23 cellular contexts compared by ENCODE assay signal in the genomic region with DNA sequence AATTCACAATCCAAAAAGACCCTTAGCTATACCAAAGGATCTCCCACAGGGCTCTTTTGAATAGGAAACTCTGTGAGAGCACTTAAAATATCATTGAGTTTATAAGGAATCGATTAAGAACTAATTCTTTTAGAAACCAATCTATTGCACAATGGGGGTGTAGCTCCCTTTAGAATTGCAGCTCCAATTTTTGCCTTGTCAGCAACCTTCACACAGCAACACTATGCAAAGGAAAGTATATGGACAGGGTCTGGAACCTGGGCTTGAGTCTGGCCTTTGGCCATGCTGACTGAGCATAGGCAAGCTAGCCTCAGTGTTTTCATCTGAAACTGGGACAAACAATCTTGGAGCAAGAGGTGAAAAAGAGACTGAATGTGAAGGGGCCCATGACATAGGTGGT. TPM values are rescaled to one million over a fixed set of nuclear protein-coding genes. Genes with fewer than 3 reads are reported as not detected.
DNase-seq lines count a peak whose midpoint lies in the region; ATAC-seq, FAIRE-seq and TF ChIP-seq lines count a peak whose summit lies in the region.
"Had no signal": no experiment of that assay in that cellular context is flagged by ENCODE, and none has a peak within 500 bp of the region (broad histone marks: within the 10 kb centered on the region; RNA-seq: fewer than 3 reads in every experiment).

No MANE protein-coding gene starts in this region.

- H3K4me3 ChIP-seq in A549 (no peak overlapping the region), PC-3 (ENCODE audit: low read length) (no peak overlapping the region), K562 (no peak overlapping the region)
- H3K4me3 ChIP-seq: BLaER1 treated with 17β-estradiol and CSF1 and Interleukin-3, amounts not matched to agents 10 nM and 100 nM had no signal

- no peaks in the 10 kb centered on the region for H4K20me1 ChIP-seq in PC-3 (ENCODE audit: low read length)
- no peaks in the 10 kb centered on the region for H4K20me1 ChIP-seq in K562 (replicated peaks; ENCODE audit: control insufficient read depth, insufficient read depth, low read length)
- H4K20me1 ChIP-seq: BLaER1 treated with 17β-estradiol and CSF1 and Interleukin-3, amounts not matched to agents 10 nM and 100 nM had no signal

- POLR2A ChIA-PET in A549 (lab: Yijun Ruan, JAX), result no interaction called here
- POLR2A ChIA-PET in PC-3 (lab: Charles Lee; ENCODE audit: unreplicated experiment), result no interaction called here
- POLR2A ChIA-PET in K562 (lab: Yijun Ruan, JAX), result interaction anchor here (0.6 kb wide), 1 partner anchor 765 kb away, joined by 3 read pairs; no protein-coding TSS in a partner anchor

- H3K9me2 ChIP-seq in PC-3 (replicated peaks; ENCODE audit: low read length), result no peaks in the 10 kb centered on the region

- H3K27ac ChIP-seq in A549 (no peak overlapping the region), PC-3 (ENCODE audit: low read length) (no peak overlapping the region), K562 (ENCODE audit: extremely low read depth, low read depth, low read length) (no peak overlapping the region)
- H3K27ac ChIP-seq: 22Rv1; BLaER1 treated with 17β-estradiol and CSF1 and Interleukin-3, amounts not matched to agents 10 nM and 100 nM; C4-2B had no signal

- intact Hi-C loops in PC-3 (cut with micrococcal nuclease), result no loop called here
- intact Hi-C loops in K562 (cut with micrococcal nuclease), result no loop called here

- no peak for TF ChIP-seq EP300 in A549 (IDR thresholded peaks at IDR 0.05)
- TF ChIP-seq EP300 in K562 (IDR thresholded peaks at IDR 0.05; ENCODE audit: low read length), result no peak

- no peak overlapping the region for H3K9ac ChIP-seq in PC-3 (ENCODE audit: low read length)
- no peak overlapping the region for H3K9ac ChIP-seq in K562 (ENCODE audit: insufficient read depth in 1 of 2, low read depth in 2 of 2, low read length in 2 of 2)
- H3K9ac ChIP-seq: BLaER1 treated with 17β-estradiol and CSF1 and Interleukin-3, amounts not matched to agents 10 nM and 100 nM had no signal

- no peaks in the 10 kb centered on the region for H3K27me3 ChIP-seq in PC-3 (ENCODE audit: low read length)
- peaks cover 0 to 2% of the 10 kb centered on the region in 2 experiments; a peak in 2 of 5 replicates for H3K27me3 ChIP-seq in K562 (ENCODE audit: control insufficient read depth in 2 of 2, insufficient read depth in 2 of 2, low read length in 2 of 2)
- H3K27me3 ChIP-seq: BLaER1 treated with 17β-estradiol and CSF1 and Interleukin-3, amounts not matched to agents 10 nM and 100 nM had no signal

- H3K36me3 ChIP-seq in PC-3 (ENCODE audit: low read depth, low read length) (no peaks in the 10 kb centered on the region), K562 (ENCODE audit: control insufficient read depth, insufficient read depth, low read length) (no peaks in the 10 kb centered on the region)
- H3K36me3 ChIP-seq: BLaER1 treated with 17β-estradiol and CSF1 and Interleukin-3, amounts not matched to agents 10 nM and 100 nM had no signal

- H3F3A ChIP-seq in PC-3 (ENCODE audit: low read length, unreplicated experiment), result no peaks in the 10 kb centered on the region

- H3K4me1 ChIP-seq in A549, result no peaks in the 10 kb centered on the region
- H3K4me1 ChIP-seq in PC-3 (ENCODE audit: insufficient read depth, low read length), result peaks cover 13% of the 10 kb centered on the region
- H3K4me1 ChIP-seq in K562 (replicated peaks in 1 of 2; ENCODE audit: control insufficient read depth in 2 of 2, insufficient read depth in 2 of 2, low read length in 2 of 2), result no peaks in the 10 kb centered on the region; a peak in 1 of 5 replicates
- H3K4me1 ChIP-seq: Caco-2 had no signal

- H3K9me3 ChIP-seq in A549, result no peaks in the 10 kb centered on the region
- no peaks in the 10 kb centered on the region for H3K9me3 ChIP-seq in PC-3 (ENCODE audit: low read length)
- no peaks in the 10 kb centered on the region for H3K9me3 ChIP-seq in K562 (replicated peaks; ENCODE audit: control insufficient read depth, insufficient read depth, low read depth, low read length)
- H3K9me3 ChIP-seq: BLaER1 treated with 17β-estradiol and CSF1 and Interleukin-3, amounts not matched to agents 10 nM and 100 nM; Caco-2 had no signal

- no peaks in the 10 kb centered on the region for H3K9me1 ChIP-seq in K562 (ENCODE audit: control insufficient read depth, insufficient read depth, low read length)

- DNase-seq in NCI-H748 (lab: John Stamatoyannopoulos, UW; ENCODE audit: unreplicated experiment) (peak; percentile 45), NCI-H748 treated with DMSO at 0.1 percent for 48 hours (lab: John Stamatoyannopoulos, UW) (no peak), A549 (ENCODE audit: low read depth in 1 of 2, low spot score in 1 of 2) (no peak), PC-3 (no peak), K562 (ENCODE audit: extremely low read depth in 1 of 4, low spot score in 3 of 4) (no peak), A172 (ENCODE audit: low spot score) (no peak), left lobe of liver (ENCODE audit: low spot score) (no peak)
- DNase-seq: AML-193; Caco-2; Calu3; CD4-positive, alpha-beta T cell; CD8-positive, alpha-beta T cell; DMS79 treated with DMSO at 0.1 percent for 48 hours; GF-D8 had no signal

- no peak for ATAC-seq in A549
- no peak for ATAC-seq in PC-3
- no peak for ATAC-seq in K562
- ATAC-seq in GM18505 (IDR thresholded peaks at IDR 0.05; ENCODE audit: unreplicated experiment), result no peak
- ATAC-seq in left lobe of liver, result no peak
- ATAC-seq: CD8-positive, alpha-beta T cell had no signal

- TF ChIP-seq CTCF in A549 (IDR thresholded peaks at IDR 0.05), result no peak
- no peak for TF ChIP-seq CTCF in PC-3 (conservative IDR thresholded peaks at IDR 0.05; ENCODE audit: low read depth, low read length)
- TF ChIP-seq CTCF in K562 (IDR thresholded peaks at IDR 0.05 in 2 of 3, conservative IDR thresholded peaks at IDR 0.05 in 1 of 3; ENCODE audit: insufficient read depth in 2 of 3, low read depth in 1 of 3, low read length in 3 of 3), result no peak

- H2AFZ ChIP-seq in PC-3 (ENCODE audit: low read length), result no peak overlapping the region
- H2AFZ ChIP-seq in K562 (ENCODE audit: low read depth, low read length), result no peak overlapping the region

- H3K4me2 ChIP-seq in A549 (no peak overlapping the region), PC-3 (ENCODE audit: low read length) (peak overlapping the region; percentile 33; the same call in 1 of the 2 replicates), K562 (ENCODE audit: insufficient read depth, low read length) (no peak overlapping the region)
- H3K4me2 ChIP-seq: BLaER1 treated with 17β-estradiol and CSF1 and Interleukin-3, amounts not matched to agents 10 nM and 100 nM had no signal

- FAIRE-seq in A549 (lab: Jason Lieb, UNC) (no peak), K562 (lab: Jason Lieb, UNC) (no peak)
- FAIRE-seq: A204.1, D721Med, G401.6, GM12891, GM18507 had no signal

- in situ Hi-C loops in K562 (cut with MboI), result loop anchor here (25.0 kb wide), 1 partner anchor 1503 kb away; no protein-coding TSS in a partner anchor

- H3K79me2 ChIP-seq in PC-3 (ENCODE audit: low read length), result no peaks in the 10 kb centered on the region
- H3K79me2 ChIP-seq in K562 (ENCODE audit: control insufficient read depth, insufficient read depth, low read length), result no peaks in the 10 kb centered on the region

- CTCF ChIA-PET in A549 (lab: Yijun Ruan, JAX) (interaction anchor here (1.7 kb wide), 1 partner anchor 20 kb away, joined by 4 read pairs; no protein-coding TSS in a partner anchor), PC-3 (lab: Charles Lee) (no interaction called here), K562 (lab: Yijun Ruan, JAX; ENCODE audit: low intra/inter-chr PET ratio) (no interaction called here)

- BruUV-seq in PC-3 (replicated peaks; lab: Mats Ljungman, UMichigan) (no TSS peak), K562 (replicated peaks; lab: Mats Ljungman, UMichigan) (no TSS peak)

- no peak for TF ChIP-seq POLR2A in A549 (IDR thresholded peaks at IDR 0.05; ENCODE audit: low read length)
- no peak for TF ChIP-seq POLR2A in K562 (conservative IDR thresholded peaks at IDR 0.05)
- no peak for TF ChIP-seq POLR2A in GM18505 (IDR thresholded peaks at IDR 0.05; ENCODE audit: borderline replicate concordance, extremely low read depth, insufficient read depth, insufficient read length)

- 0% methylated on average over 1 of the region's 1 CpG for WGBS in A549 (ENCODE audit: missing lambda C conversion rate)
- 0% methylated on average over 1 of the region's 1 CpG for WGBS in K562 (ENCODE audit: insufficient coverage, low coverage, missing lambda C conversion rate)

- TF ChIP-seq RAD21 in A549 (conservative IDR thresholded peaks at IDR 0.05 in 1 of 2, IDR thresholded peaks at IDR 0.05 in 1 of 2), result no peak
- TF ChIP-seq RAD21 in K562 (CRISPR knock-in tag; conservative IDR thresholded peaks at IDR 0.05 in 1 of 2, IDR thresholded peaks at IDR 0.05 in 1 of 2), result no peak

TF ChIP-seq in A549, 52 proteins besides CTCF, POLR2A, EP300 and RAD21 (continues in another document):
- TF ChIP-seq MAFK (IDR thresholded peaks at IDR 0.05; ENCODE audit: partially characterized antibody), result peak; percentile 90

RNA-seq across cellular contexts. Expression of a gene that starts 17.2 kb away (rescaled TPM):
- polyA plus RNA-seq in A549 (2011; rRNA removed) (0.20 and 0.34 TPM in 2 replicates), A549 (2017; fragmentation: RNase III; extraction: RNeasy Plus Mini Kit Qiagen cat#74134 plus additional on column Dnase treatment) (0.12 to 0.13 TPM (median 0.13 TPM) in 3 replicates), K562 (2011; rRNA removed) (0.23 and 0.25 TPM in 2 replicates), K562 (2014; fragmentation: Illumina TruSeq; extraction: Trizol) (0.17 and 0.25 TPM in 2 replicates), K562 (2014; fragmentation: Nextera tagmentation; extraction: Ambion mirVana) (under 1 TPM in 1 of 2 experiments, not detected in 1; 0.04 TPM), K562 (2014; rRNA removed) (0.33 and 0.86 TPM in 2 replicates)
- polyA plus RNA-seq in A549 (2012; cell fraction: cytosol; rRNA removed), result 0.25 and 0.29 TPM in 2 replicates
- polyA plus RNA-seq in A549 (2012; cell fraction: nucleus; rRNA removed), result 0.25 and 0.43 TPM in 2 replicates
- polyA minus RNA-seq in A549 (2011; rRNA and poly(A)+ RNA removed), result 0.29 TPM in 1 of 2 replicates, not detected in the other
- total RNA-seq in PC-3 (2014; rRNA removed) (0.12 and 0.26 TPM in 2 replicates), K562 (2014; rRNA removed) (0.41 and 0.45 TPM in 2 replicates), K562 (2014; rRNA removed; fragmentation: Illumina TruSeq; extraction: Trizol) (0.13 and 0.22 TPM in 2 replicates), K562 (2015; rRNA removed; fragmentation: Illumina TruSeq; extraction: Trizol) (0.23 and 0.43 TPM in 2 replicates), K562 (2021) (0.35 and 0.36 TPM in 2 replicates), left lobe of liver (2.0 TPM)
- 0.39 and 0.55 TPM in 2 replicates for total RNA-seq in K562 (2011; cell fraction: chromatin; rRNA removed; ENCODE audit: low replicate concordance)
- 0.66 and 0.67 TPM in 2 replicates for total RNA-seq in K562 (2011; cell fraction: nucleolus; rRNA removed)
- total RNA-seq in K562 (2011; cell fraction: nucleoplasm; rRNA removed), result 0.22 and 0.31 TPM in 2 replicates
- 0.10 and 0.48 TPM in 2 replicates for polyA plus RNA-seq in K562 (2011; cell fraction: cytosol; rRNA removed)
- polyA plus RNA-seq in K562 (2011; cell fraction: nucleus; rRNA removed), result 0.29 and 0.31 TPM in 2 replicates
- 0.15 and 0.35 TPM in 2 replicates for polyA plus RNA-seq in K562 (2012)
- polyA minus RNA-seq in K562 (2011; rRNA and poly(A)+ RNA removed), result 0.33 and 0.35 TPM in 2 replicates
- polyA minus RNA-seq in K562 (2011; cell fraction: cytosol; rRNA and poly(A)+ RNA removed), result not detected in 2 replicates
- 0.67 TPM in 2 replicates for polyA minus RNA-seq in K562 (2011; cell fraction: nucleus; rRNA and poly(A)+ RNA removed)
- total RNA-seq in A172 (2014; rRNA removed; shearing (Covaris generic)), result 0.77 and 1.6 TPM in 2 replicates
- total RNA-seq: Caco-2; CD8-positive, alpha-beta T cell had no signal
